ENCODE assay signal across 8 cellular contexts in genomic region chr22:45310331-45311032, GRCh38. TPM values are rescaled to one million over a fixed set of nuclear protein-coding genes. Genes with fewer than 3 reads are reported as not detected.
DNase-seq lines count a peak whose midpoint lies in the region; ATAC-seq and TF ChIP-seq lines count a peak whose summit lies in the region.

No MANE protein-coding gene starts in this region.

- peaks cover 11 to 16% of the 10 kb centered on the region in 2 donors for H3K36me3 Mint-ChIP-seq in activated naive CD4-positive, alpha-beta T cell treated with anti-CD3 and anti-CD28 coated beads, Interleukin-2, amount 50 U/mL, for 72 hours
- H3K36me3 Mint-ChIP-seq in stimulated activated naive CD8-positive, alpha-beta T cell treated with anti-CD3 and anti-CD28 coated beads, Interleukin-15, Interleukin-2, amounts not matched to agents 100 ng/mL and 50 ng/mL, for 24 hours (ENCODE audit: low read depth) = peaks cover 3% of the 10 kb centered on the region

- H3K4me1 Mint-ChIP-seq in stimulated activated naive CD8-positive, alpha-beta T cell treated with anti-CD3 and anti-CD28 coated beads, Interleukin-15, Interleukin-2, amounts not matched to agents 100 ng/mL and 50 ng/mL, for 24 hours (ENCODE audit: low read depth) = peaks cover 56% of the 10 kb centered on the region

- TF ChIP-seq CTCF in GM20000 (IDR thresholded peaks at IDR 0.05; ENCODE audit: extremely low read depth, missing control alignments) = no peak

- H3K4me3 Mint-ChIP-seq in stimulated activated naive CD8-positive, alpha-beta T cell treated with anti-CD3 and anti-CD28 coated beads, Interleukin-15, Interleukin-2, amounts not matched to agents 100 ng/mL and 50 ng/mL, for 24 hours = peak overlapping the region; percentile 89

- H3K27me3 Mint-ChIP-seq in stimulated activated naive CD8-positive, alpha-beta T cell treated with anti-CD3 and anti-CD28 coated beads, Interleukin-15, Interleukin-2, amounts not matched to agents 100 ng/mL and 50 ng/mL, for 24 hours = no peaks in the 10 kb centered on the region

- H3K9ac ChIP-seq in iPS-15b (ENCODE audit: low read depth, low read length) = peak overlapping the region; percentile 54

- H3K36me3 ChIP-seq in iPS-15b (ENCODE audit: control insufficient read depth, insufficient read depth, low read length) = no peaks in the 10 kb centered on the region

- H3K9me3 Mint-ChIP-seq in activated naive CD4-positive, alpha-beta T cell treated with anti-CD3 and anti-CD28 coated beads, Interleukin-2, amount 50 U/mL, for 72 hours = no peaks in the 10 kb centered on the region
- H3K9me3 Mint-ChIP-seq in stimulated activated naive CD8-positive, alpha-beta T cell treated with anti-CD3 and anti-CD28 coated beads, Interleukin-15, Interleukin-2, amounts not matched to agents 100 ng/mL and 50 ng/mL, for 24 hours = no peaks in the 10 kb centered on the region

- no peak for ATAC-seq in activated naive CD4-positive, alpha-beta T cell treated with anti-CD3 and anti-CD28 coated beads, Interleukin-2, amount 50 U/mL, for 72 hours

- H3K4me1 ChIP-seq in iPS-15b (ENCODE audit: control insufficient read depth, insufficient read depth, low read length) = peaks cover 3% of the 10 kb centered on the region

- peak overlapping the region; percentile 70 for H3K4me3 ChIP-seq in iPS-15b (ENCODE audit: low read depth, low read length)

- H3K27ac Mint-ChIP-seq in activated naive CD4-positive, alpha-beta T cell treated with anti-CD3 and anti-CD28 coated beads, Interleukin-2, amount 50 U/mL, for 72 hours = peak overlapping the region; percentile 89 to 95
- peak overlapping the region; percentile 50 for H3K27ac Mint-ChIP-seq in stimulated activated naive CD8-positive, alpha-beta T cell treated with anti-CD3 and anti-CD28 coated beads, Interleukin-15, Interleukin-2, amounts not matched to agents 100 ng/mL and 50 ng/mL, for 24 hours

- no peaks in the 10 kb centered on the region for H3K9me3 ChIP-seq in iPS-15b (ENCODE audit: control insufficient read depth, insufficient read depth, low read length)

- peak; percentile 33 for DNase-seq in activated CD4-positive, alpha-beta T cell treated with anti-CD3 and anti-CD28 coated beads for 48 hours
- no peak for DNase-seq in activated CD4-positive, alpha-beta T cell treated with anti-CD3 and anti-CD28 coated beads for 4 hours
- DNase-seq in activated naive CD4-positive, alpha-beta T cell treated with anti-CD3 and anti-CD28 coated beads, Interleukin-2, amount 50 U/mL, for 72 hours (ENCODE audit: low spot score in 2 of 2) = peak in 1 of 2 donors; percentile 19
- DNase-seq in GM20000 (ENCODE audit: low spot score) (no peak), SKM-1 treated with dmso at 0.1 percent for 144 hours (lab: John Stamatoyannopoulos, UW; ENCODE audit: unreplicated experiment) (no peak), NCI-H774 (lab: John Stamatoyannopoulos, UW) (no peak)

- H3K27me3 ChIP-seq in iPS-15b (ENCODE audit: control insufficient read depth, insufficient read depth, low read length) = peaks cover 5% of the 10 kb centered on the region

RNA-seq across cellular contexts. Expression of gene FAM118A, which starts 0.7 kb away (rescaled TPM):
- 10 to 100 TPM; 59.2 to 79.0 TPM for total RNA-seq in activated naive CD4-positive, alpha-beta T cell treated with anti-CD3 and anti-CD28 coated beads, Interleukin-2, amount 50 U/mL, for 72 hours

RNA-seq across cellular contexts. Expression of gene UPK3A, which starts 25.7 kb away (rescaled TPM):
- not detected for total RNA-seq in activated naive CD4-positive, alpha-beta T cell treated with anti-CD3 and anti-CD28 coated beads, Interleukin-2, amount 50 U/mL, for 72 hours
